In genomic region chr2:27363933-27364332, GRCh38 we compare ENCODE assay signal across 12 cellular contexts.
"Had no signal": no experiment of that assay in that cellular context is flagged by ENCODE, and none has a peak within 500 bp of the region (broad histone marks: within the 10 kb centered on the region; RNA-seq: fewer than 3 reads in every experiment).

No MANE protein-coding gene starts in this region.

- H3K27ac Mint-ChIP-seq: natural killer cell treated with Interleukin-12 subunit alpha and Interleukin-12 subunit beta and Interleukin-15 and Interleukin-18, amount 100 ng/mL, for 72 hours; stimulated activated memory B cell treated with anti-CD40 and anti-IgM and Interleukin-4, amounts not matched to agents 10 μg/mL and 1 μg/mL and 100 μg/mL, for 72 hours had no signal

- H3K9me3 Mint-ChIP-seq: immature natural killer cell; natural killer cell treated with Interleukin-12 subunit alpha and Interleukin-12 subunit beta and Interleukin-15 and Interleukin-18, amount 100 ng/mL, for 72 hours; stimulated activated memory B cell treated with anti-CD40 and anti-IgM and Interleukin-4, amounts not matched to agents 10 μg/mL and 1 μg/mL and 100 μg/mL, for 72 hours had no signal

- H3K27ac ChIP-seq: transverse colon, vagina had no signal

- ATAC-seq: stimulated activated memory B cell treated with anti-CD40 and anti-IgM and Interleukin-4, amounts not matched to agents 10 μg/mL and 1 μg/mL and 100 μg/mL, for 72 hours had no signal

- H3K27me3 ChIP-seq: transverse colon, vagina had no signal

- H3K4me3 ChIP-seq: transverse colon, vagina had no signal

- H3K4me3 Mint-ChIP-seq: immature natural killer cell; natural killer cell treated with Interleukin-12 subunit alpha and Interleukin-12 subunit beta and Interleukin-15 and Interleukin-18, amount 100 ng/mL, for 72 hours; stimulated activated memory B cell treated with anti-CD40 and anti-IgM and Interleukin-4, amounts not matched to agents 10 μg/mL and 1 μg/mL and 100 μg/mL, for 72 hours had no signal

- DNase-seq: activated CD4-positive, alpha-beta T cell treated with anti-CD3 and anti-CD28 coated beads for 1 hour; activated effector memory CD4-positive, alpha-beta T cell treated with Interleukin-2 at 50 U/mL for 16 hours; aorta; head of caudate nucleus; immature natural killer cell; mesendoderm; stimulated activated CD4-positive, alpha-beta T cell treated with anti-CD3 and anti-CD28 coated beads, Interleukin-12 subunit alpha, Interleukin-12 subunit beta, amount 100 ng/mL, for 4 hours; substantia nigra; transverse colon had no signal

- H3K27me3 Mint-ChIP-seq: natural killer cell treated with Interleukin-12 subunit alpha and Interleukin-12 subunit beta and Interleukin-15 and Interleukin-18, amount 100 ng/mL, for 72 hours; stimulated activated memory B cell treated with anti-CD40 and anti-IgM and Interleukin-4, amounts not matched to agents 10 μg/mL and 1 μg/mL and 100 μg/mL, for 72 hours had no signal
